ENCODE assay signal across 1 cellular context in genomic region chr11:33930317-33931021, GRCh38.
TF ChIP-seq lines count a peak whose summit lies in the region.

No MANE protein-coding gene starts in this region.

TF ChIP-seq in GM23338, 12 proteins besides CTCF, POLR2A, EP300 and RAD21 (continued from another document):
- TF ChIP-seq REST (IDR thresholded peaks at IDR 0.05; ENCODE audit: unreplicated experiment) (no peak), ZNF114 (CRISPR knock-in tag; IDR thresholded peaks at IDR 0.05) (no peak), POLR2AphosphoS5 (IDR thresholded peaks at IDR 0.05; ENCODE audit: low read depth) (no peak)
